Comparison of ENCODE assay signal across 12 cellular contexts in the genomic region with DNA sequence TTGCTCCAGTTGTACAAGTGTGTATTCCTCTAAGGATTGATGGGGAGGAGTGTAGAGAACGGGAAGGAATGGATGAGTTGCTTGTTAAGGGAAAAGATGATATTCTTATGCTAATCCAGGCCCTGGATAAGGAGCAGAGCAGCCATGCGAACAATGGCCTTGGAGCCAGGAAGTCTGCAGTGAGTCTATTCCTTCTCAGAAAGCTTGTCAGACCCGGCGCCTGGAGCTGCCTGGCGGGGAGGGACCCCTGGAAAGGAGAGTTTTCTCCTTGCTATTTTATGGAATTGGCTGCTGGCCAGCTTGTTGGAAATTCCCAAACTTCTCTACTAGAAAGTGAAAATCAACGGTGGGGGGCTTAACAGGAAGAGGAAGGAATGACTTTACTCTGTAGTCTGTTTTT.
DNase-seq lines count a peak whose midpoint lies in the region; ATAC-seq and TF ChIP-seq lines count a peak whose summit lies in the region.
"Had no signal": no experiment of that assay in that cellular context is flagged by ENCODE, and none has a peak within 500 bp of the region (broad histone marks: within the 10 kb centered on the region; RNA-seq: fewer than 3 reads in every experiment).

No MANE protein-coding gene starts in this region.

- TF ChIP-seq EP300 in SK-N-SH (IDR thresholded peaks at IDR 0.05; ENCODE audit: borderline replicate concordance in 1 of 2, low read depth in 1 of 2, low read length in 1 of 2): no peak

- no peaks in the 10 kb centered on the region for H3K9me3 Mint-ChIP-seq in H9
- H3K9me3 Mint-ChIP-seq: activated T-helper 2 cell treated with anti-CD3 and anti-CD28 coated beads, Interferon-gamma antibody, Interleukin-2, Interleukin-4, amounts not matched to agents 10 μg/mL and 5 μg/mL and 100 μg/mL, durations not matched to agents 14 hours and 24 hours and 36 hours; T-helper 2 cell treated with Interferon-gamma antibody and Interleukin-4, amounts not matched to agents 5 μg/mL and 100 μg/mL, for 36 hours had no signal

- DNase-seq in H9 (peak; percentile 92), SK-N-SH (no peak), glomerular endothelial cell (ENCODE audit: extremely low read depth, low read depth, low spot score) (peak; percentile 44), GM03348 (ENCODE audit: low spot score) (no peak), NCI-H1436 treated with DMSO at 0.1 percent for 48 hours (lab: John Stamatoyannopoulos, UW) (no peak)
- DNase-seq in activated CD8-positive, alpha-beta memory T cell treated with anti-CD3 and anti-CD28 coated beads, Interleukin-2, amount 50 U/mL, for 4 hours: no peak
- DNase-seq: DMS79, NCI-H510A treated with DMSO at 0.1 percent for 48 hours had no signal

- H2BK12ac ChIP-seq in H9 (ENCODE audit: insufficient read length, low read depth, low read length): no peak overlapping the region

- peak overlapping the region in 1 of 2 experiments; percentile 43; a peak in 2 of 4 replicates for H3K4me3 ChIP-seq in SK-N-SH (ENCODE audit: low read depth in 2 of 2, low read length in 1 of 2)
- H3K4me3 ChIP-seq in rectal smooth muscle tissue (ENCODE audit: low read length): no peak overlapping the region

- H2AFZ ChIP-seq in H9 (ENCODE audit: low read length) (no peak overlapping the region), SK-N-SH (ENCODE audit: low read depth) (no peak overlapping the region; the same call in 1 of the 2 replicates)

- peaks cover 4 to 12% (median 10%) of the 10 kb centered on the region in 3 experiments; a peak in 5 of 7 replicates for H3K36me3 Mint-ChIP-seq in H9 (ENCODE audit: insufficient read depth in 1 of 3, low read depth in 3 of 3)

- no peak overlapping the region for H2AK5ac ChIP-seq in H9 (ENCODE audit: insufficient read length, low read length)

- ATAC-seq in GM21576 (IDR thresholded peaks at IDR 0.05; ENCODE audit: unreplicated experiment): no peak

- H2BK15ac ChIP-seq in H9 (ENCODE audit: low read depth, low read length): no peak overlapping the region

- CTCF ChIA-PET in SK-N-SH (lab: Yijun Ruan, JAX): interaction anchor here (0.9 kb wide), 1 partner anchor 212 kb away, joined by 3 read pairs; no protein-coding TSS in a partner anchor

- H3K79me1 ChIP-seq in H9 (ENCODE audit: insufficient read depth, low read depth, low read length, poor library complexity, severe bottlenecking): peaks cover 4% of the 10 kb centered on the region

- TF ChIP-seq CTCF in H9 (conservative IDR thresholded peaks at IDR 0.05) (no peak), SK-N-SH (IDR thresholded peaks at IDR 0.05) (no peak)

- H3K4me1 Mint-ChIP-seq in H9: peaks cover 74 to 81% of the 10 kb centered on the region in 2 experiments

- H2BK120ac ChIP-seq in H9 (ENCODE audit: low read depth, low read length, poor library complexity, severe bottlenecking): no peak overlapping the region

- POLR2A ChIA-PET in SK-N-SH (lab: Yijun Ruan, JAX): no interaction called here

- H3K4me1 ChIP-seq in H9 (ENCODE audit: insufficient read depth, low read length): peaks cover 37% of the 10 kb centered on the region
- peaks cover 14 to 28% of the 10 kb centered on the region in 2 experiments; a peak in 3 of 4 replicates for H3K4me1 ChIP-seq in SK-N-SH (ENCODE audit: control insufficient read depth in 1 of 2, insufficient read depth in 2 of 2, low read depth in 1 of 2, low read length in 1 of 2)
- peaks cover 4% of the 10 kb centered on the region for H3K4me1 ChIP-seq in rectal smooth muscle tissue (ENCODE audit: control insufficient read depth, insufficient read depth, low read length)

- H3K27me3 Mint-ChIP-seq in H9 (ENCODE audit: low read depth): no peaks in the 10 kb centered on the region

- H3F3A ChIP-seq in SK-N-SH (replicated peaks; ENCODE audit: insufficient read depth): peaks cover 29% of the 10 kb centered on the region

- WGBS in H9 (ENCODE audit: extremely low coverage, insufficient read length, low lambda C conversion rate): no CpG with 5 or more reads among the region's 6 CpGs
- WGBS in SK-N-SH (ENCODE audit: low lambda C conversion rate): 31% methylated on average over 6 of the region's 6 CpGs

- H4K20me1 ChIP-seq in H9 (ENCODE audit: control insufficient read depth, insufficient read depth, insufficient read length) (no peaks in the 10 kb centered on the region), SK-N-SH (ENCODE audit: insufficient read depth) (no peaks in the 10 kb centered on the region)

- H3K27ac ChIP-seq in H9 (ENCODE audit: insufficient read length, low read depth, low read length): peak overlapping the region; percentile 86
- peak overlapping the region; percentile 12 to 76; a peak in 3 of 4 replicates for H3K27ac ChIP-seq in SK-N-SH (ENCODE audit: low read depth in 2 of 2, low read length in 1 of 2)
- peak overlapping the region; percentile 20 for H3K27ac ChIP-seq in rectal smooth muscle tissue (ENCODE audit: low read depth, low read length)

- no peak overlapping the region for H3T11ph ChIP-seq in H9 (ENCODE audit: low read length)

- H3K27me3 ChIP-seq in H9 (ENCODE audit: insufficient read depth, low read length) (no peaks in the 10 kb centered on the region), SK-N-SH (ENCODE audit: insufficient read depth) (no peaks in the 10 kb centered on the region), rectal smooth muscle tissue (ENCODE audit: control insufficient read depth, insufficient read depth, low read length) (no peaks in the 10 kb centered on the region)

- no peak overlapping the region for H3K23ac ChIP-seq in H9 (ENCODE audit: insufficient read length, low read depth, low read length)

- H4K8ac ChIP-seq in H9 (replicated peaks; ENCODE audit: insufficient read length, low read depth, low read length): no peak overlapping the region

- H3K27ac Mint-ChIP-seq in H9: peak overlapping the region; percentile 93 to 97 (median 94)
- H3K27ac Mint-ChIP-seq: activated T-helper 2 cell treated with anti-CD3 and anti-CD28 coated beads, Interferon-gamma antibody, Interleukin-2, Interleukin-4, amounts not matched to agents 10 μg/mL and 5 μg/mL and 100 μg/mL, durations not matched to agents 14 hours and 24 hours and 36 hours; T-helper 2 cell treated with Interferon-gamma antibody and Interleukin-4, amounts not matched to agents 5 μg/mL and 100 μg/mL, for 36 hours had no signal

- H3K9me2 ChIP-seq in SK-N-SH: no peaks in the 10 kb centered on the region

- TF ChIP-seq RAD21 in SK-N-SH (IDR thresholded peaks at IDR 0.05; ENCODE audit: low read length): no peak

- H3K9ac ChIP-seq in H9 (ENCODE audit: extremely low read depth, insufficient read length, low read length): no peak overlapping the region
- peak overlapping the region; percentile 37; the same call in 1 of the 2 replicates for H3K9ac ChIP-seq in SK-N-SH
- no peak overlapping the region for H3K9ac ChIP-seq in rectal smooth muscle tissue (ENCODE audit: low read length)

- H3K36me3 ChIP-seq in SK-N-SH (replicated peaks in 1 of 2; ENCODE audit: control insufficient read depth in 1 of 2, insufficient read depth in 2 of 2, low read length in 1 of 2): no peaks in the 10 kb centered on the region
- H3K36me3 ChIP-seq in rectal smooth muscle tissue (ENCODE audit: control insufficient read depth, insufficient read depth, low read length): no peaks in the 10 kb centered on the region

- H3K9me3 ChIP-seq in H9 (ENCODE audit: control insufficient read depth, low read depth, low read length) (no peaks in the 10 kb centered on the region), SK-N-SH (no peaks in the 10 kb centered on the region)

- H3K79me2 ChIP-seq in H9 (ENCODE audit: insufficient read depth, low read length): peaks cover 13% of the 10 kb centered on the region; the same call in 1 of the 2 replicates
- peaks cover 46% of the 10 kb centered on the region for H3K79me2 ChIP-seq in SK-N-SH (ENCODE audit: insufficient read depth)

- H3K14ac ChIP-seq in H9 (ENCODE audit: insufficient read depth, low read length): no peak overlapping the region

- no peak overlapping the region for H3K4ac ChIP-seq in H9 (ENCODE audit: low read depth, low read length)

- H4K5ac ChIP-seq in H9 (ENCODE audit: insufficient read length, low read depth, low read length): no peak overlapping the region

- H2BK20ac ChIP-seq in H9 (ENCODE audit: low read depth, low read length, poor library complexity, severe bottlenecking): no peak overlapping the region

- no peak overlapping the region for H3K18ac ChIP-seq in H9 (ENCODE audit: insufficient read length, low read depth, low read length)

- peak overlapping the region in 1 of 2 experiments; percentile 53; a peak in 2 of 5 replicates for H3K4me3 Mint-ChIP-seq in H9
- H3K4me3 Mint-ChIP-seq: T-helper 2 cell treated with Interferon-gamma antibody and Interleukin-4, amounts not matched to agents 5 μg/mL and 100 μg/mL, for 36 hours had no signal

- H4K91ac ChIP-seq in H9 (ENCODE audit: insufficient read length, low read depth, low read length): no peak overlapping the region

- no peaks in the 10 kb centered on the region for H3K23me2 ChIP-seq in H9 (ENCODE audit: insufficient read length, low read depth, low read length, poor library complexity, severe bottlenecking)

- no peak overlapping the region for H3K56ac ChIP-seq in H9 (ENCODE audit: insufficient read length, low read depth, low read length)

- peak overlapping the region; percentile 11 for H3K4me2 ChIP-seq in H9 (ENCODE audit: insufficient read depth, insufficient read length, low read length)
- H3K4me2 ChIP-seq in SK-N-SH: peak overlapping the region; percentile 61; the same call in 1 of the 2 replicates

- H2BK5ac ChIP-seq in H9 (ENCODE audit: insufficient read length, low read length): no peak overlapping the region

TF ChIP-seq in SK-N-SH, 30 proteins besides CTCF, POLR2A, EP300 and RAD21 (continues in another document):
- TF ChIP-seq NFIC (IDR thresholded peaks at IDR 0.05; ENCODE audit: borderline replicate concordance): peak; percentile 59

Comparison
In these comparisons a context has a peak if more than half of its experiments do, and no peak if none do; other contexts are left out.
1. DNase-seq: peak in H9 (single experiment) and glomerular endothelial cell (single experiment); none in SK-N-SH (single experiment), GM03348 (single experiment), NCI-H1436 treated with DMSO at 0.1 percent for 48 hours (single experiment) and activated CD8-positive, alpha-beta memory T cell treated with anti-CD3 and anti-CD28 coated beads, Interleukin-2, amount 50 U/mL, for 4 hours (single experiment).
2. H3K27ac ChIP-seq: peak in every context shown above with its lines; median percentile 86 in H9; 44 in SK-N-SH; 20 in rectal smooth muscle tissue.